13 cellular contexts compared by ENCODE assay signal in genomic region chr19:38671654-38672053, GRCh38. TPM values are rescaled to one million over a fixed set of nuclear protein-coding genes. Genes with fewer than 3 reads are reported as not detected.
DNase-seq lines count a peak whose midpoint lies in the region; ATAC-seq, FAIRE-seq and TF ChIP-seq lines count a peak whose summit lies in the region.
"Had no signal": no experiment of that assay in that cellular context is flagged by ENCODE, and none has a peak within 500 bp of the region (broad histone marks: within the 10 kb centered on the region; RNA-seq: fewer than 3 reads in every experiment).

No MANE protein-coding gene starts in this region.

- no peak for TF ChIP-seq CTCF in brain (conservative IDR thresholded peaks at IDR 0.05)
- no peak for TF ChIP-seq CTCF in keratinocyte (optimal IDR thresholded peaks at IDR 0.05 in 1 of 3, IDR thresholded peaks at IDR 0.05 in 1 of 3, conservative IDR thresholded peaks at IDR 0.05 in 1 of 3; ENCODE audit: extremely low read depth in 1 of 3, insufficient read depth in 2 of 3, low read length in 3 of 3)

- no peak overlapping the region for H3K4me3 ChIP-seq in BLaER1 treated with 17β-estradiol and CSF1 and Interleukin-3, amounts not matched to agents 10 nM and 100 nM
- no peak overlapping the region for H3K4me3 ChIP-seq in keratinocyte (ENCODE audit: control insufficient read depth in 2 of 3, extremely low read depth in 1 of 3, insufficient read depth in 2 of 3, low read depth in 1 of 3, low read length in 3 of 3)
- H3K4me3 ChIP-seq in rectal smooth muscle tissue (ENCODE audit: low read length), result no peak overlapping the region

- H3K4me2 ChIP-seq in BLaER1 treated with 17β-estradiol and CSF1 and Interleukin-3, amounts not matched to agents 10 nM and 100 nM, result peak overlapping the region in 10 of 11 experiments; percentile 3 to 99 (median 88); a peak in 15 of 22 replicates
- H3K4me2 ChIP-seq in keratinocyte (ENCODE audit: control insufficient read depth, extremely low read depth, insufficient read depth, low read depth, low read length), result no peak overlapping the region

- no peaks in the 10 kb centered on the region for H3K27me3 Mint-ChIP-seq in brain
- H3K27me3 Mint-ChIP-seq: central memory CD8-positive, alpha-beta T cell had no signal

- dilution Hi-C loops in keratinocyte (cut with MboI; ENCODE audit: extremely low pct_ligation_motif_present, low sequenced_read_pairs), result no loop called here

- H3K4me1 Mint-ChIP-seq in brain, result peaks cover 80% of the 10 kb centered on the region

- peak overlapping the region in 3 of 5 experiments; percentile 72 to 91 (median 72) for H3K27ac Mint-ChIP-seq in brain

- H4K20me1 ChIP-seq in BLaER1 treated with 17β-estradiol and CSF1 and Interleukin-3, amounts not matched to agents 10 nM and 100 nM, result peaks cover 18 to 83% (median 28%) of the 10 kb centered on the region in 11 experiments; a peak in 21 of 22 replicates
- peaks cover 24% of the 10 kb centered on the region for H4K20me1 ChIP-seq in keratinocyte (ENCODE audit: control insufficient read depth, extremely low read depth, insufficient read depth, low read length)

- H3K9me3 Mint-ChIP-seq in brain, result no peaks in the 10 kb centered on the region
- H3K9me3 Mint-ChIP-seq: central memory CD8-positive, alpha-beta T cell had no signal

- ATAC-seq in HG02885 (IDR thresholded peaks at IDR 0.05; ENCODE audit: poor library complexity, unreplicated experiment), result no peak

- DNase-seq in keratinocyte (ENCODE audit: low read depth, low spot score) (no peak), NCI-H1436 (lab: John Stamatoyannopoulos, UW) (no peak), RCC 7860 (ENCODE audit: low spot score) (no peak)
- no peak for DNase-seq in stimulated activated CD4-positive, alpha-beta T cell treated with anti-CD3 and anti-CD28 coated beads, Interleukin-2, amount 100 ng/mL, for 48 hours
- DNase-seq: hippocampal formation, NCI-H1092, T1000 had no signal

- peaks cover 2% of the 10 kb centered on the region for H3K9me1 ChIP-seq in keratinocyte (ENCODE audit: control insufficient read depth, extremely low read depth, insufficient read depth, low read length)

- no peak overlapping the region for H2AFZ ChIP-seq in keratinocyte (ENCODE audit: control insufficient read depth, low read length)

- no peak for FAIRE-seq in keratinocyte (lab: Jason Lieb, UNC)
- no peak for FAIRE-seq in RCC 7860 (lab: Jason Lieb, UNC)
- FAIRE-seq: G401.6 had no signal

- peaks cover 91% of the 10 kb centered on the region for H3K79me2 ChIP-seq in keratinocyte (ENCODE audit: control insufficient read depth, insufficient read depth, low read length)

- H3K4me3 Mint-ChIP-seq in brain, result no peak overlapping the region

- H3K36me3 ChIP-seq in BLaER1 treated with 17β-estradiol and CSF1 and Interleukin-3, amounts not matched to agents 10 nM and 100 nM, result peaks cover 0 to 25% (median 7%) of the 10 kb centered on the region in 11 experiments; a peak in 11 of 22 replicates
- peaks cover 13 to 39% of the 10 kb centered on the region in 2 experiments for H3K36me3 ChIP-seq in keratinocyte (ENCODE audit: control insufficient read depth in 2 of 2, extremely low read depth in 1 of 2, insufficient read depth in 2 of 2, low read length in 2 of 2)
- H3K36me3 ChIP-seq in rectal smooth muscle tissue (ENCODE audit: control insufficient read depth, insufficient read depth, low read length), result no peaks in the 10 kb centered on the region

- peaks cover 18% of the 10 kb centered on the region for H3K36me3 Mint-ChIP-seq in brain

- H3K27ac ChIP-seq in BLaER1 treated with 17β-estradiol and CSF1 and Interleukin-3, amounts not matched to agents 10 nM and 100 nM, result peak overlapping the region in 3 of 11 experiments; percentile 6 to 89 (median 87); a peak in 5 of 22 replicates
- H3K27ac ChIP-seq in keratinocyte (ENCODE audit: control insufficient read depth, insufficient read depth, low read length) (peak overlapping the region; percentile 16), rectal smooth muscle tissue (ENCODE audit: low read depth, low read length) (peak overlapping the region; percentile 65)

- no peaks in the 10 kb centered on the region for H3K9me3 ChIP-seq in BLaER1 treated with 17β-estradiol and CSF1 and Interleukin-3, amounts not matched to agents 10 nM and 100 nM (replicated peaks in 1 of 11)
- H3K9me3 ChIP-seq in keratinocyte (ENCODE audit: control insufficient read depth, low read depth, low read length), result no peaks in the 10 kb centered on the region

- no peak overlapping the region; a peak in 1 of 22 replicates for H3K9ac ChIP-seq in BLaER1 treated with 17β-estradiol and CSF1 and Interleukin-3, amounts not matched to agents 10 nM and 100 nM
- H3K9ac ChIP-seq in keratinocyte (ENCODE audit: control insufficient read depth, extremely low read depth, insufficient read depth, low read length) (no peak overlapping the region), rectal smooth muscle tissue (ENCODE audit: low read length) (no peak overlapping the region)

- no peaks in the 10 kb centered on the region for H3K27me3 ChIP-seq in BLaER1 treated with 17β-estradiol and CSF1 and Interleukin-3, amounts not matched to agents 10 nM and 100 nM
- H3K27me3 ChIP-seq in keratinocyte (ENCODE audit: control insufficient read depth, extremely low read depth, insufficient read depth, low read length) (no peaks in the 10 kb centered on the region), rectal smooth muscle tissue (ENCODE audit: control insufficient read depth, insufficient read depth, low read length) (no peaks in the 10 kb centered on the region)

- H3K4me1 ChIP-seq in BLaER1 treated with 17β-estradiol and CSF1 and Interleukin-3, amounts not matched to agents 10 nM and 100 nM, result peaks cover 79 to 88% (median 83%) of the 10 kb centered on the region in 10 experiments
- H3K4me1 ChIP-seq in keratinocyte (ENCODE audit: control insufficient read depth, extremely low read depth, insufficient read depth, low read length) (peaks cover 81% of the 10 kb centered on the region), rectal smooth muscle tissue (ENCODE audit: control insufficient read depth, insufficient read depth, low read length) (peaks cover 50% of the 10 kb centered on the region)

RNA-seq across cellular contexts. Expression of gene ACTN4, which starts 24.2 kb away (rescaled TPM):
- 379 TPM for polyA plus RNA-seq in brain (ENCODE audit: insufficient read depth, low read depth, low replicate concordance)
- 463 to 720 TPM (median 526 TPM) in 3 replicates for polyA plus RNA-seq in keratinocyte
- polyA plus RNA-seq in keratinocyte (2011; ENCODE audit: low read depth), result 762 TPM
- 452 and 468 TPM in 2 replicates for polyA plus RNA-seq in keratinocyte (2011; cell fraction: cytosol; rRNA removed)
- polyA plus RNA-seq in keratinocyte (2011; cell fraction: nucleus; rRNA removed), result 1,020 and 1,377 TPM in 2 replicates
- 537 and 1,150 TPM in 2 replicates for polyA plus RNA-seq in keratinocyte (2012; ENCODE audit: low replicate concordance)
- polyA minus RNA-seq in keratinocyte, result 417 to 1,584 TPM (median 501 TPM) in 3 replicates
- polyA minus RNA-seq in keratinocyte (2011; cell fraction: cytosol; rRNA and poly(A)+ RNA removed), result 376 TPM
- 400 and 697 TPM in 2 replicates for polyA minus RNA-seq in keratinocyte (2011; cell fraction: nucleus; rRNA and poly(A)+ RNA removed)

RNA-seq across cellular contexts. Expression of gene EIF3K, which starts 52.7 kb away (rescaled TPM):
- polyA plus RNA-seq in brain (ENCODE audit: insufficient read depth, low read depth, low replicate concordance) (367 TPM), keratinocyte (240 to 304 TPM (median 260 TPM) in 3 replicates)
- 262 TPM for polyA plus RNA-seq in keratinocyte (2011; ENCODE audit: low read depth)
- 399 and 557 TPM in 2 replicates for polyA plus RNA-seq in keratinocyte (2011; cell fraction: cytosol; rRNA removed)
- polyA plus RNA-seq in keratinocyte (2011; cell fraction: nucleus; rRNA removed), result 275 and 357 TPM in 2 replicates
- 276 and 339 TPM in 2 replicates for polyA plus RNA-seq in keratinocyte (2012; ENCODE audit: low replicate concordance)
- 344 to 553 TPM (median 352 TPM) in 3 replicates for polyA minus RNA-seq in keratinocyte
- 270 TPM for polyA minus RNA-seq in keratinocyte (2011; cell fraction: cytosol; rRNA and poly(A)+ RNA removed)
- polyA minus RNA-seq in keratinocyte (2011; cell fraction: nucleus; rRNA and poly(A)+ RNA removed), result 60.8 and 84.1 TPM in 2 replicates

RNA-seq across cellular contexts. Expression of gene MAP4K1, which starts 53.9 kb away (rescaled TPM):
- 1.4 TPM for polyA plus RNA-seq in brain (ENCODE audit: insufficient read depth, low read depth, low replicate concordance)
- 0.22 to 0.25 TPM in 2 of 3 replicates, not detected in the other for polyA plus RNA-seq in keratinocyte
- not detected for polyA plus RNA-seq in keratinocyte (2011; ENCODE audit: low read depth)
- 0.06 TPM in 1 of 2 replicates, not detected in the other for polyA plus RNA-seq in keratinocyte (2011; cell fraction: cytosol; rRNA removed)
- polyA plus RNA-seq in keratinocyte (2011; cell fraction: nucleus; rRNA removed), result 0.52 and 0.60 TPM in 2 replicates
- polyA plus RNA-seq in keratinocyte (2012; ENCODE audit: low replicate concordance), result 0.23 and 0.81 TPM in 2 replicates
- not detected in 3 replicates for polyA minus RNA-seq in keratinocyte
- not detected for polyA minus RNA-seq in keratinocyte (2011; cell fraction: cytosol; rRNA and poly(A)+ RNA removed)
- not detected in 2 replicates for polyA minus RNA-seq in keratinocyte (2011; cell fraction: nucleus; rRNA and poly(A)+ RNA removed)
